1 cellular context compared by ENCODE assay signal in the genomic region with DNA sequence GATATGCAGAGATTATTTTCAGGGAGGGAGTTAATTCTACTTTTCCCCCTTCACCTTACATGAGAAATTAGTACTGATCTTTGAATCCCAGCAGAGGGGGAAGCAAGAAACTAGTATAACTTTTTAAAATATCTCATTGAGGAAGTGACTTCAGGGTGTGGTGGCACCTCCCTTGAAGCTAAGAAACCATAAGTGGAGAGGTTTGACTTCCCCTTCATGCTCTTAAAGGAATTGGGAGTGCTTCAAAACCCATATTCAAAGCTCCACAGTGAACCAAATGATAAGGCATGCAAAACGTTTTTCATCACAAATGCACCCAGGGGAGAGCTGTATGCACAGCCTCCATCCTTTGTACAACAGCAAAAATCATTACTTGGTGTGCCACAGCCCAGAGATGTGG.
TF ChIP-seq lines count a peak whose summit lies in the region.

No MANE protein-coding gene starts in this region.

TF ChIP-seq in HepG2, 621 proteins besides CTCF, POLR2A, EP300 and RAD21:
- TF ChIP-seq KLF6 (CRISPR knock-in tag; IDR thresholded peaks at IDR 0.05) (no peak), ZNF431 (CRISPR knock-in tag; IDR thresholded peaks at IDR 0.05; ENCODE audit: borderline replicate concordance, low read depth) (no peak)
- TF ChIP-seq, protein P1, sequence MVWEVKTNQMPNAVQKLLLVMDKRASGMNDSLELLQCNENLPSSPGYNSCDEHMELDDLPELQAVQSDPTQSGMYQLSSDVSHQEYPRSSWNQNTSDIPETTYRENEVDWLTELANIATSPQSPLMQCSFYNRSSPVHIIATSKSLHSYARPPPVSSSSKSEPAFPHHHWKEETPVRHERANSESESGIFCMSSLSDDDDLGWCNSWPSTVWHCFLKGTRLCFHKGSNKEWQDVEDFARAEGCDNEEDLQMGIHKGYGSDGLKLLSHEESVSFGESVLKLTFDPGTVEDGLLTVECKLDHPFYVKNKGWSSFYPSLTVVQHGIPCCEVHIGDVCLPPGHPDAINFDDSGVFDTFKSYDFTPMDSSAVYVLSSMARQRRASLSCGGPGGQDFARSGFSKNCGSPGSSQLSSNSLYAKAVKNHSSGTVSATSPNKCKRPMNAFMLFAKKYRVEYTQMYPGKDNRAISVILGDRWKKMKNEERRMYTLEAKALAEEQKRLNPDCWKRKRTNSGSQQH (CRISPR knock-in tag; IDR thresholded peaks at IDR 0.05; ENCODE audit: low read depth) = no peak
